23 cellular contexts compared by ENCODE assay signal in the genomic region with DNA sequence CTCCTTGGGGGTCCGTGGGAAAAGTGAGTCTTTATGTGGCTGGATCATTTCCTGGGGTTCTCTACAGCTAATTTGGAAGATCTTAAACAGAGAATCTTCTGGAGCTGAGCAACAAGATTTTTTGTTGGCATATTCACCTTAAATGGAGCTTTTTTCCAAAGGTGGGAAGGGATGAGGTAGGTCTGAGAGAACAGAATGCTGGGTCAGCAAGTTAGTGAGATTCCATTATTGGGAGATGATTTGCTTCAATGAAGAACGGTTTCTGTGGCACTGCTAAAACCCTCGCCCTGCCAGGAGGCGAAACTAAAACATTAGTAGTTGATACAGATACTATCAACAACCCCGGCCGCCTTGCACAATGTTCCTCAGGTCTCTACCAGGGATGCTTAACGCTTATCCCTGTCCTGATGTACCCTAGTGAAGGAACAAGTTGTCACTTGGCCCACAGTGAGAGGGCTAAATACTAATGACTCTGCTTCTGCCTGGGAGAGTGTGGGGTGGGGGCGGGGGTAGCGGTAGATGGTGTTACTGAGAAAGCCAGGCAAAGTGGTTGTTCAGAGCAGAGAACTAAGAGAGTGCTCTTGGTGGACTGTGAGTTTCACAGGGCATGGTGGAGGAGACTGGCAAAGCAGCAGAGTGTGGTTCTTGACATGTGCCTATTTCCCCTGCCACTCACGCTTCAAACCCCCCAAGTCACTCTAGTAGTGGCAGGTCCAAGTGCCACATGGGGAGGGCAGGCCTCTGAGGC.
DNase-seq lines count a peak whose midpoint lies in the region; ATAC-seq and TF ChIP-seq lines count a peak whose summit lies in the region.
"Had no signal": no experiment of that assay in that cellular context is flagged by ENCODE, and none has a peak within 500 bp of the region (broad histone marks: within the 10 kb centered on the region; RNA-seq: fewer than 3 reads in every experiment).

No MANE protein-coding gene starts in this region.

- H3K27me3 ChIP-seq in parathyroid adenoma (ENCODE audit: control insufficient read depth, insufficient read depth, low read length): no peaks in the 10 kb centered on the region
- H3K27me3 ChIP-seq: BLaER1, colonic mucosa, neutrophil, SJSA1, vagina had no signal

- peak overlapping the region; percentile 12 to 79 for H3K27ac Mint-ChIP-seq in activated naive CD4-positive, alpha-beta T cell treated with anti-CD3 and anti-CD28 coated beads, Interleukin-2, amount 50 U/mL, for 72 hours
- no peak overlapping the region for H3K27ac Mint-ChIP-seq in osteocyte (ENCODE audit: unreplicated experiment)
- H3K27ac Mint-ChIP-seq: activated CD4-positive, alpha-beta T cell treated with anti-CD3 and anti-CD28 coated beads, Interleukin-2, amount 10 ng/mL, durations not matched to agents 24 days and 14 days had no signal

- H3K4me1 Mint-ChIP-seq in osteocyte (ENCODE audit: unreplicated experiment): no peaks in the 10 kb centered on the region

- H3K4me2 ChIP-seq in parathyroid adenoma (ENCODE audit: low read length): peak overlapping the region; percentile 14
- H3K4me2 ChIP-seq: BLaER1 had no signal

- CTCF ChIA-PET in HEK293 (lab: Yijun Ruan, JAX): interaction anchor here (0.5 kb wide), 1 partner anchor 30 kb away, joined by 5 read pairs; no protein-coding TSS in a partner anchor

- no peak overlapping the region for H3K4me3 Mint-ChIP-seq in osteocyte (ENCODE audit: unreplicated experiment)
- H3K4me3 Mint-ChIP-seq: activated CD4-positive, alpha-beta T cell treated with anti-CD3 and anti-CD28 coated beads, Interleukin-2, amount 10 ng/mL, durations not matched to agents 24 days and 14 days had no signal

- TF ChIP-seq CTCF in HEK293 (tag by site-specific recombination; IDR thresholded peaks at IDR 0.05) (no peak), parathyroid adenoma (IDR thresholded peaks at IDR 0.05) (no peak), osteocyte (IDR thresholded peaks at IDR 0.05) (no peak)

- no peak overlapping the region for H2AFZ ChIP-seq in parathyroid adenoma

- POLR2A ChIA-PET in HEK293 (lab: Yijun Ruan, JAX): no interaction called here

- H3K79me2 ChIP-seq in parathyroid adenoma: peaks cover 7% of the 10 kb centered on the region

- H3K9ac ChIP-seq in parathyroid adenoma: no peak overlapping the region
- H3K9ac ChIP-seq: BLaER1 had no signal

- H3K27me3 Mint-ChIP-seq in osteocyte (ENCODE audit: unreplicated experiment): no peaks in the 10 kb centered on the region
- H3K27me3 Mint-ChIP-seq: activated CD4-positive, alpha-beta T cell treated with anti-CD3 and anti-CD28 coated beads, Interleukin-2, amount 10 ng/mL, durations not matched to agents 24 days and 14 days had no signal

- ATAC-seq in activated naive CD4-positive, alpha-beta T cell treated with anti-CD3 and anti-CD28 coated beads, Interleukin-2, amount 50 U/mL, for 72 hours: peak in 1 of 2 donors; percentile 20

- H3K27ac ChIP-seq in HEK293 (ENCODE audit: extremely low read depth, low read depth, low read length) (no peak overlapping the region), epithelial cell of prostate (peak overlapping the region; percentile 5), parathyroid adenoma (no peak overlapping the region)
- H3K27ac ChIP-seq: BLaER1, colonic mucosa, neutrophil, SJSA1, vagina had no signal

- H3K9me3 Mint-ChIP-seq in activated naive CD4-positive, alpha-beta T cell treated with anti-CD3 and anti-CD28 coated beads, Interleukin-2, amount 50 U/mL, for 72 hours: no peaks in the 10 kb centered on the region
- no peaks in the 10 kb centered on the region for H3K9me3 Mint-ChIP-seq in osteocyte (ENCODE audit: unreplicated experiment)
- H3K9me3 Mint-ChIP-seq: activated CD4-positive, alpha-beta T cell treated with anti-CD3 and anti-CD28 coated beads, Interleukin-2, amount 10 ng/mL, durations not matched to agents 24 days and 14 days had no signal

- H3K4me3 ChIP-seq in HEK293 (ENCODE audit: low read depth, low read length) (no peak overlapping the region), parathyroid adenoma (ENCODE audit: low read depth, low read length) (no peak overlapping the region)
- H3K4me3 ChIP-seq: BLaER1, colonic mucosa, HAP-1, SJSA1, vagina had no signal

- DNase-seq in activated naive CD4-positive, alpha-beta T cell treated with anti-CD3 and anti-CD28 coated beads, Interleukin-2, amount 50 U/mL, for 72 hours (ENCODE audit: low spot score in 2 of 2): no peak
- no peak for DNase-seq in activated naive CD4-positive, alpha-beta T cell (lab: John Stamatoyannopoulos, UW)
- no peak for DNase-seq in epithelial cell of prostate (ENCODE audit: low read depth, low spot score)
- DNase-seq in osteocyte (ENCODE audit: extremely low spot score, unreplicated experiment): no peak
- no peak for DNase-seq in NCI-H226
- DNase-seq in NOMO-1 treated with DMSO at 0.1 percent for 48 hours (lab: John Stamatoyannopoulos, UW; ENCODE audit: unreplicated experiment): no peak
- DNase-seq: ACHN; activated CD4-positive, alpha-beta T cell treated with anti-CD3 and anti-CD28 coated beads, Interleukin-2, amount 10 ng/mL, durations not matched to agents 24 days and 14 days; activated CD8-positive, alpha-beta memory T cell treated with anti-CD3 and anti-CD28 coated beads, Interleukin-2, amount 50 U/mL, for 4 hours; amniotic stem cell; colonic mucosa; NCI-H1694; NCI-H69; small intestine; stimulated activated CD4-positive, alpha-beta T cell treated with anti-CD3 and anti-CD28 coated beads, Interleukin-2, amount 100 ng/mL, for 24 hours; T-helper 1 cell had no signal

- peaks cover 0 to 7% of the 10 kb centered on the region in 2 donors for H3K36me3 Mint-ChIP-seq in activated naive CD4-positive, alpha-beta T cell treated with anti-CD3 and anti-CD28 coated beads, Interleukin-2, amount 50 U/mL, for 72 hours
- no peaks in the 10 kb centered on the region for H3K36me3 Mint-ChIP-seq in osteocyte (ENCODE audit: unreplicated experiment)

- H3K4me1 ChIP-seq in HEK293 (ENCODE audit: control insufficient read depth, insufficient read depth, low read length): no peaks in the 10 kb centered on the region
- H3K4me1 ChIP-seq in parathyroid adenoma: no peaks in the 10 kb centered on the region
- H3K4me1 ChIP-seq: colonic mucosa, HAP-1, SJSA1 had no signal

- H3K9me3 ChIP-seq in HEK293 (ENCODE audit: control insufficient read depth, insufficient read depth, low read depth, low read length) (no peaks in the 10 kb centered on the region), parathyroid adenoma (ENCODE audit: control insufficient read depth, low read length) (no peaks in the 10 kb centered on the region)
- H3K9me3 ChIP-seq: BLaER1, colonic mucosa, HAP-1, neutrophil, SJSA1, vagina had no signal

- H3K36me3 ChIP-seq in HEK293 (ENCODE audit: control insufficient read depth in 2 of 2, insufficient read depth in 1 of 2, low read length in 2 of 2): no peaks in the 10 kb centered on the region
- H3K36me3 ChIP-seq in parathyroid adenoma (ENCODE audit: control insufficient read depth, insufficient read depth, low read length): no peaks in the 10 kb centered on the region
- H3K36me3 ChIP-seq: colonic mucosa, HAP-1, neutrophil, SJSA1, vagina had no signal

TF ChIP-seq in HEK293, 187 proteins besides CTCF, POLR2A, EP300 and RAD21:
- TF ChIP-seq ZNF175 (tag by site-specific recombination; IDR thresholded peaks at IDR 0.05) (no peak), WT1 (tag by site-specific recombination; IDR thresholded peaks at IDR 0.05) (no peak), GLIS1 (tag by site-specific recombination; IDR thresholded peaks at IDR 0.05) (peak; percentile 23), ZNF501 (tag by site-specific recombination; IDR thresholded peaks at IDR 0.05) (no peak), SCRT2 (tag by site-specific recombination; IDR thresholded peaks at IDR 0.05) (0 out of 2 replicates have a peak, but pooled peaks have one; percentile 2)
